Comparison of ENCODE assay signal across 3 cellular contexts in genomic region chr4:6616087-6616995, GRCh38.
TF ChIP-seq lines count a peak whose summit lies in the region.

No MANE protein-coding gene starts in this region.

TF ChIP-seq in GM23338, 12 proteins besides CTCF, POLR2A, EP300 and RAD21:
- TF ChIP-seq NANOG (IDR thresholded peaks at IDR 0.05; ENCODE audit: borderline replicate concordance) (no peak), POLR2AphosphoS5 (IDR thresholded peaks at IDR 0.05; ENCODE audit: low read depth) (no peak), ZNF114 (CRISPR knock-in tag; IDR thresholded peaks at IDR 0.05) (no peak), STAT1 (IDR thresholded peaks at IDR 0.05; ENCODE audit: unreplicated experiment) (no peak), EZH2phosphoT487 (IDR thresholded peaks at IDR 0.05; ENCODE audit: unreplicated experiment) (no peak), CREB1 (CRISPR knock-in tag; IDR thresholded peaks at IDR 0.05; ENCODE audit: low read depth) (no peak), JUNB (IDR thresholded peaks at IDR 0.05; ENCODE audit: unreplicated experiment) (no peak), ZNF331 (CRISPR knock-in tag; IDR thresholded peaks at IDR 0.05; ENCODE audit: low read depth) (no peak)
- TF ChIP-seq, protein P1, sequence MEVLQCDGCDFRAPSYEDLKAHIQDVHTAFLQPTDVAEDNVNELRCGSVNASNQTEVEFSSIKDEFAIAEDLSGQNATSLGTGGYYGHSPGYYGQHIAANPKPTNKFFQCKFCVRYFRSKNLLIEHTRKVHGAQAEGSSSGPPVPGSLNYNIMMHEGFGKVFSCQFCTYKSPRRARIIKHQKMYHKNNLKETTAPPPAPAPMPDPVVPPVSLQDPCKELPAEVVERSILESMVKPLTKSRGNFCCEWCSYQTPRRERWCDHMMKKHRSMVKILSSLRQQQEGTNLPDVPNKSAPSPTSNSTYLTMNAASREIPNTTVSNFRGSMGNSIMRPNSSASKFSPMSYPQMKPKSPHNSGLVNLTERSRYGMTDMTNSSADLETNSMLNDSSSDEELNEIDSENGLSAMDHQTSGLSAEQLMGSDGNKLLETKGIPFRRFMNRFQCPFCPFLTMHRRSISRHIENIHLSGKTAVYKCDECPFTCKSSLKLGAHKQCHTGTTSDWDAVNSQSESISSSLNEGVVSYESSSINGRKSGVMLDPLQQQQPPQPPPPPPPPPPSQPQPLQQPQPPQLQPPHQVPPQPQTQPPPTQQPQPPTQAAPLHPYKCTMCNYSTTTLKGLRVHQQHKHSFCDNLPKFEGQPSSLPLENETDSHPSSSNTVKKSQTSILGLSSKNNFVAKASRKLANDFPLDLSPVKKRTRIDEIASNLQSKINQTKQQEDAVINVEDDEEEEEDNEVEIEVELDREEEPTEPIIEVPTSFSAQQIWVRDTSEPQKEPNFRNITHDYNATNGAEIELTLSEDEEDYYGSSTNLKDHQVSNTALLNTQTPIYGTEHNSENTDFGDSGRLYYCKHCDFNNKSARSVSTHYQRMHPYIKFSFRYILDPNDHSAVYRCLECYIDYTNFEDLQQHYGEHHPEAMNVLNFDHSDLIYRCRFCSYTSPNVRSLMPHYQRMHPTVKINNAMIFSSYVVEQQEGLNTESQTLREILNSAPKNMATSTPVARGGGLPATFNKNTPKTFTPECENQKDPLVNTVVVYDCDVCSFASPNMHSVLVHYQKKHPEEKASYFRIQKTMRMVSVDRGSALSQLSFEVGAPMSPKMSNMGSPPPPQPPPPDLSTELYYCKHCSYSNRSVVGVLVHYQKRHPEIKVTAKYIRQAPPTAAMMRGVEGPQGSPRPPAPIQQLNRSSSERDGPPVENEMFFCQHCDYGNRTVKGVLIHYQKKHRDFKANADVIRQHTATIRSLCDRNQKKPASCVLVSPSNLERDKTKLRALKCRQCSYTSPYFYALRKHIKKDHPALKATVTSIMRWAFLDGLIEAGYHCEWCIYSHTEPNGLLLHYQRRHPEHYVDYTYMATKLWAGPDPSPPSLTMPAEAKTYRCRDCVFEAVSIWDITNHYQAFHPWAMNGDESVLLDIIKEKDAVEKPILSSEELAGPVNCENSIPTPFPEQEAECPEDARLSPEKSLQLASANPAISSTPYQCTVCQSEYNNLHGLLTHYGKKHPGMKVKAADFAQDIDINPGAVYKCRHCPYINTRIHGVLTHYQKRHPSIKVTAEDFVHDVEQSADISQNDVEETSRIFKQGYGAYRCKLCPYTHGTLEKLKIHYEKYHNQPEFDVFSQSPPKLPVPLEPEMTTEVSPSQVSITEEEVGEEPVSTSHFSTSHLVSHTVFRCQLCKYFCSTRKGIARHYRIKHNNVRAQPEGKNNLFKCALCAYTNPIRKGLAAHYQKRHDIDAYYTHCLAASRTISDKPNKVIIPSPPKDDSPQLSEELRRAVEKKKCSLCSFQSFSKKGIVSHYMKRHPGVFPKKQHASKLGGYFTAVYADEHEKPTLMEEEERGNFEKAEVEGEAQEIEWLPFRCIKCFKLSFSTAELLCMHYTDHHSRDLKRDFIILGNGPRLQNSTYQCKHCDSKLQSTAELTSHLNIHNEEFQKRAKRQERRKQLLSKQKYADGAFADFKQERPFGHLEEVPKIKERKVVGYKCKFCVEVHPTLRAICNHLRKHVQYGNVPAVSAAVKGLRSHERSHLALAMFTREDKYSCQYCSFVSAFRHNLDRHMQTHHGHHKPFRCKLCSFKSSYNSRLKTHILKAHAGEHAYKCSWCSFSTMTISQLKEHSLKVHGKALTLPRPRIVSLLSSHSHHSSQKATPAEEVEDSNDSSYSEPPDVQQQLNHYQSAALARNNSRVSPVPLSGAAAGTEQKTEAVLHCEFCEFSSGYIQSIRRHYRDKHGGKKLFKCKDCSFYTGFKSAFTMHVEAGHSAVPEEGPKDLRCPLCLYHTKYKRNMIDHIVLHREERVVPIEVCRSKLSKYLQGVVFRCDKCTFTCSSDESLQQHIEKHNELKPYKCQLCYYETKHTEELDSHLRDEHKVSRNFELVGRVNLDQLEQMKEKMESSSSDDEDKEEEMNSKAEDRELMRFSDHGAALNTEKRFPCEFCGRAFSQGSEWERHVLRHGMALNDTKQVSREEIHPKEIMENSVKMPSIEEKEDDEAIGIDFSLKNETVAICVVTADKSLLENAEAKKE (CRISPR knock-in tag; IDR thresholded peaks at IDR 0.05): no peak

TF ChIP-seq in WTC11, 78 proteins besides CTCF, POLR2A, EP300 and RAD21:
- TF ChIP-seq GTF2I (CRISPR knock-in tag; conservative IDR thresholded peaks at IDR 0.05) (0 out of 2 replicates have a peak, but pooled peaks have one; percentile 21), NR2C2 (CRISPR knock-in tag; IDR thresholded peaks at IDR 0.05) (no peak)

TF ChIP-seq in H1, 55 proteins besides CTCF, POLR2A, EP300 and RAD21:
- TF ChIP-seq KDM1A (IDR thresholded peaks at IDR 0.05; ENCODE audit: borderline replicate concordance, low read length) (peak; percentile 29; the same call in 1 of the 2 replicates), MAFK (IDR thresholded peaks at IDR 0.05; ENCODE audit: low read depth, low read length) (no peak), HDAC6 (IDR thresholded peaks at IDR 0.05; ENCODE audit: low read depth, low read length) (no peak)
TF ChIP-seq in H1: peak in this region for 1.
